Comparison of ENCODE assay signal across 2 cellular contexts in genomic region chr16:2973605-2974318, GRCh38.
TF ChIP-seq lines count a peak whose summit lies in the region.

No MANE protein-coding gene starts in this region.

TF ChIP-seq in HEK293, 187 proteins besides CTCF, POLR2A, EP300 and RAD21:
- peak; percentile 63 for TF ChIP-seq ZNF692 (tag by site-specific recombination; IDR thresholded peaks at IDR 0.05)
- TF ChIP-seq ZNF571 (tag by site-specific recombination; IDR thresholded peaks at IDR 0.05), result no peak
- TF ChIP-seq ZNF600 (tag by site-specific recombination; IDR thresholded peaks at IDR 0.05), result 0 out of 2 replicates have a peak, but pooled peaks have one; percentile 29
- no peak for TF ChIP-seq ZNF354C (tag by site-specific recombination; IDR thresholded peaks at IDR 0.05; ENCODE audit: borderline replicate concordance, low read depth)
- TF ChIP-seq BCL11B (tag by site-specific recombination; IDR thresholded peaks at IDR 0.05; ENCODE audit: low read depth), result 0 out of 2 replicates have a peak, but pooled peaks have one; percentile 25
- peak; percentile 72 for TF ChIP-seq ZIC2 (tag by site-specific recombination; IDR thresholded peaks at IDR 0.05)
- 0 out of 2 replicates have a peak, but pooled peaks have one; percentile 13 for TF ChIP-seq HIC1 (tag by site-specific recombination; IDR thresholded peaks at IDR 0.05)
- TF ChIP-seq KLF8 (tag by site-specific recombination; IDR thresholded peaks at IDR 0.05), result no peak
- 0 out of 2 replicates have a peak, but pooled peaks have one; percentile 40 for TF ChIP-seq ZFP69B (tag by site-specific recombination; IDR thresholded peaks at IDR 0.05)
- peak; percentile 77; the same call in 1 of the 2 replicates for TF ChIP-seq ZBTB48 (tag by site-specific recombination; IDR thresholded peaks at IDR 0.05)
- TF ChIP-seq GLIS2 (tag by site-specific recombination; IDR thresholded peaks at IDR 0.05), result no peak

TF ChIP-seq in GM12878, 131 proteins besides CTCF, POLR2A, EP300 and RAD21:
- TF ChIP-seq ATF2 (IDR thresholded peaks at IDR 0.05; ENCODE audit: low read length) (no peak), MTA3 (IDR thresholded peaks at IDR 0.05; ENCODE audit: borderline replicate concordance, low read length) (0 out of 2 replicates have a peak, but pooled peaks have one; percentile 21)
